In genomic region chr3:179694731-179695130, GRCh38 we compare ENCODE assay signal across 27 cellular contexts.
"Had no signal": no experiment of that assay in that cellular context is flagged by ENCODE, and none has a peak within 500 bp of the region (broad histone marks: within the 10 kb centered on the region; RNA-seq: fewer than 3 reads in every experiment).

No MANE protein-coding gene starts in this region.

- FAIRE-seq: endometrium, islet of Langerhans, keratinocyte had no signal

- H3K9me3 Mint-ChIP-seq: dendritic cell treated with granulocyte-macrophage colony-stimulating factor and Interleukin-4, amounts not matched to agents 40 ng/mL and 50 ng/mL, for 4 days; effector memory CD8-positive, alpha-beta T cell; endodermal cell had no signal

- H3K4me3 ChIP-seq: colonic mucosa, esophagus squamous epithelium, gastrocnemius medialis, heart right ventricle, left lung, lower lobe of right lung had no signal

- ATAC-seq: effector memory CD8-positive, alpha-beta T cell; esophagus mucosa; gastrocnemius medialis; heart right ventricle; left cardiac atrium; left lung; left ventricle myocardium superior; lower lobe of right lung; naive thymus-derived CD4-positive, alpha-beta T cell had no signal

- H3K27me3 ChIP-seq: colonic mucosa, esophagus squamous epithelium, gastrocnemius medialis, heart right ventricle, left lung had no signal

- H3K4me1 ChIP-seq: colonic mucosa, esophagus squamous epithelium had no signal

- DNase-seq: colonic mucosa; cortex of kidney; effector CD8-positive, alpha-beta T cell; effector memory CD8-positive, alpha-beta T cell; endodermal cell; erythroblast; esophagus squamous epithelium; foreskin fibroblast; foreskin melanocyte; gastrocnemius medialis; glutamatergic neuron; head of caudate nucleus; heart right ventricle; hippocampal formation; left cardiac atrium; left lung; left ventricle myocardium superior; lower lobe of right lung; mesenchymal stem cell; midbrain; naive thymus-derived CD4-positive, alpha-beta T cell had no signal

- H3K27ac Mint-ChIP-seq: dendritic cell treated with granulocyte-macrophage colony-stimulating factor and Interleukin-4, amounts not matched to agents 40 ng/mL and 50 ng/mL, for 4 days; endodermal cell; naive thymus-derived CD4-positive, alpha-beta T cell had no signal

- H3K9me3 ChIP-seq: colonic mucosa, esophagus squamous epithelium, gastrocnemius medialis, heart right ventricle, left lung, lower lobe of right lung had no signal

- H3K4me3 Mint-ChIP-seq: dendritic cell treated with granulocyte-macrophage colony-stimulating factor and Interleukin-4, amounts not matched to agents 40 ng/mL and 50 ng/mL, for 4 days; effector memory CD8-positive, alpha-beta T cell; endodermal cell; naive thymus-derived CD4-positive, alpha-beta T cell had no signal

- H3K27ac ChIP-seq: colonic mucosa, epithelial cell of prostate, esophagus squamous epithelium, heart right ventricle, left lung, lower lobe of right lung had no signal

- H3K36me3 ChIP-seq: colonic mucosa, lower lobe of right lung had no signal

- H3K27me3 Mint-ChIP-seq: dendritic cell treated with granulocyte-macrophage colony-stimulating factor and Interleukin-4, amounts not matched to agents 40 ng/mL and 50 ng/mL, for 4 days; effector memory CD8-positive, alpha-beta T cell; naive thymus-derived CD4-positive, alpha-beta T cell had no signal
